In genomic region chr5:147621016-147621415, GRCh38 we compare ENCODE assay signal across 23 cellular contexts.
A peak's percentile ranks its signal among the peaks of the same experiment; 100 is the strongest.
DNase-seq lines count a peak whose midpoint lies in the region; FAIRE-seq and TF ChIP-seq lines count a peak whose summit lies in the region.
"Had no signal": no experiment of that assay in that cellular context is flagged by ENCODE, and none has a peak within 500 bp of the region (broad histone marks: within the 10 kb centered on the region; RNA-seq: fewer than 3 reads in every experiment).

No MANE protein-coding gene starts in this region.

- H3K27ac ChIP-seq in SK-N-MC (peak overlapping the region; percentile 66), testis (peak overlapping the region in 1 of 2 donors; percentile 32)
- H3K27ac ChIP-seq: A549 had no signal

- peaks cover 98% of the 10 kb centered on the region for H3K36me3 ChIP-seq in SK-N-MC (ENCODE audit: insufficient read depth, low read length)
- H3K36me3 ChIP-seq in testis (ENCODE audit: low read depth, missing control alignments), result no peaks in the 10 kb centered on the region

- no peak for TF ChIP-seq POLR2A in testis (IDR thresholded peaks at IDR 0.05)

- H3K9ac ChIP-seq in SK-N-MC (ENCODE audit: insufficient read length), result no peak overlapping the region

- TF ChIP-seq CTCF in fibroblast of villous mesenchyme (IDR thresholded peaks at IDR 0.05; ENCODE audit: insufficient read depth, low read depth, low read length), result no peak
- TF ChIP-seq CTCF in testis (IDR thresholded peaks at IDR 0.05), result no peak
- no peak for TF ChIP-seq CTCF in D721Med (IDR thresholded peaks at IDR 0.05; ENCODE audit: insufficient read depth, missing control alignments)

- DNase-seq in Ammon's horn (ENCODE audit: low spot score), result peak; percentile 39
- no peak for DNase-seq in SK-N-MC (ENCODE audit: low read depth, low spot score)
- DNase-seq in fibroblast of villous mesenchyme (ENCODE audit: low read depth), result peak; percentile 5
- DNase-seq in testis, result peak; percentile 60
- no peak for DNase-seq in activated CD4-positive, alpha-beta T cell treated with anti-CD3 and anti-CD28 coated beads, Interleukin-2, amount 50 U/mL, for 48 hours
- DNase-seq in DMS 273 treated with DMSO at 0.1 percent for 48 hours (lab: John Stamatoyannopoulos, UW), result no peak
- no peak for DNase-seq in D721Med (ENCODE audit: insufficient read length, low spot score)
- DNase-seq: 8988T; ACHN; AML-193; C1 segment of cervical spinal cord; Calu3; CD4-positive, alpha-beta memory T cell; COR-L47; DMS79; EL; GDM1; H9; HFFc6 had no signal

- intact Hi-C loops in testis (cut with DNase I; ENCODE audit: low total_unique reads), result no loop called here

- H3K27me3 ChIP-seq in testis, result no peaks in the 10 kb centered on the region

- peaks cover 5% of the 10 kb centered on the region for H3K4me1 ChIP-seq in testis
- H3K4me1 ChIP-seq: A549 had no signal

- FAIRE-seq in D721Med (lab: Jason Lieb, UNC), result no peak
- FAIRE-seq: A549, GM12878, GM19239 had no signal

- H3K4me3 ChIP-seq in SK-N-MC, result no peak overlapping the region
- H3K4me3 ChIP-seq in fibroblast of villous mesenchyme (ENCODE audit: low read depth, low read length), result no peak overlapping the region
- H3K4me3 ChIP-seq in testis, result no peak overlapping the region
- H3K4me3 ChIP-seq: A549, GM12878, GM23338 had no signal

- H3K9me3 ChIP-seq in SK-N-MC (ENCODE audit: low read depth, low read length), result no peaks in the 10 kb centered on the region
- H3K9me3 ChIP-seq in testis, result no peaks in the 10 kb centered on the region
- H3K9me3 ChIP-seq: A549 had no signal

Comparison
In these comparisons a context has a peak if more than half of its experiments do, and no peak if none do; other contexts are left out.
1. DNase-seq: peak in Ammon's horn (single experiment), fibroblast of villous mesenchyme (single experiment) and testis (single experiment); none in SK-N-MC (single experiment), activated CD4-positive, alpha-beta T cell treated with anti-CD3 and anti-CD28 coated beads, Interleukin-2, amount 50 U/mL, for 48 hours (0 of 2), DMS 273 treated with DMSO at 0.1 percent for 48 hours (single experiment) and D721Med (single experiment).